Comparison of ENCODE assay signal across 24 cellular contexts in the genomic region with DNA sequence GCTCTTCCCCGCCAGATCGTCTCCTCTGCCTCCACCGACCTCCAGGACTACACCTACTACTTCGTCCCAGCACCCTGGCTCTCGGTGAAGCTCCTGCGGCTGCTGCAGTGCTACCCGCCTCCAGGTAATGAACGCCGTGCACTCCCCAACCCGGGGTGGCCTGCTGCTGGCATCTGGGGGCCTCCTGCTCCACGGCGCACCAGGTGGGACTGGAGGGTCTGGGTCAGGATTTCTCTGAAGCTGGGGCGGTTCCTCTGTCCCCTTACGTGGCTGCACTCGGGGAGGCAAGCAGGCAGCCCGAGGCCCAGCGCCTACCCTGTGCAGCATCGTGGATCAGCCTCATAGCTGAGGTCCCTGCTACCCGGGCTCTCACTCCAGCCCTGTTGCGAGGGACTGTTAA. TPM values are rescaled to one million over a fixed set of nuclear protein-coding genes. Genes with fewer than 3 reads are reported as not detected.
"Had no signal": no experiment of that assay in that cellular context is flagged by ENCODE, and none has a peak within 500 bp of the region (broad histone marks: within the 10 kb centered on the region; RNA-seq: fewer than 3 reads in every experiment).

No MANE protein-coding gene starts in this region.

- H3K27me3 ChIP-seq: colonic mucosa, esophagus muscularis mucosa, foreskin keratinocyte, gastroesophageal sphincter, heart left ventricle, hepatocyte, left lung had no signal

- FAIRE-seq: endothelial cell of umbilical vein, frontal cortex had no signal

- H2AFZ ChIP-seq: hepatocyte had no signal

- H3K4me2 ChIP-seq: hepatocyte had no signal

- ATAC-seq: foreskin keratinocyte, gastroesophageal sphincter, heart left ventricle, left cardiac atrium, left lung, left ventricle myocardium superior, lower lobe of right lung had no signal

- H3K27ac ChIP-seq: colonic mucosa, esophagus muscularis mucosa, foreskin keratinocyte, gastroesophageal sphincter, heart left ventricle, hepatocyte, left lung, lower lobe of right lung had no signal

- H3K4me1 ChIP-seq: colonic mucosa, foreskin keratinocyte, left lung, lower lobe of right lung had no signal

- H3K4me3 ChIP-seq: colonic mucosa, esophagus muscularis mucosa, gastroesophageal sphincter, heart left ventricle, hepatocyte, left lung, lower lobe of right lung had no signal

- DNase-seq: colonic mucosa; cortex of kidney; effector memory CD4-positive, alpha-beta T cell; foreskin keratinocyte; heart left ventricle; hypothalamus; immature natural killer cell; islet precursor cell; left cardiac atrium; left lung; left ventricle myocardium superior; lower lobe of right lung; mesendoderm; midbrain had no signal

- H3K9me3 ChIP-seq: colonic mucosa, esophagus muscularis mucosa, gastroesophageal sphincter, heart left ventricle, left lung, lower lobe of right lung had no signal

RNA-seq across cellular contexts. Expression of a gene that starts 32.5 kb away (rescaled TPM):
- total RNA-seq: chondrocyte, colonic mucosa, dermis microvascular lymphatic vessel endothelial cell, endothelial cell of umbilical vein, epithelial cell of proximal tubule, fibroblast of lung, frontal cortex, hepatocyte, kidney epithelial cell had no signal
- polyA plus RNA-seq: fibroblast of lung, hepatocyte had no signal
